Comparison of ENCODE assay signal across 8 cellular contexts in genomic region chr12:50431656-50432055, GRCh38. TPM values are rescaled to one million over a fixed set of nuclear protein-coding genes. Genes with fewer than 3 reads are reported as not detected.
"Had no signal": no experiment of that assay in that cellular context is flagged by ENCODE, and none has a peak within 500 bp of the region (broad histone marks: within the 10 kb centered on the region; RNA-seq: fewer than 3 reads in every experiment).

No MANE protein-coding gene starts in this region.

RNA-seq across cellular contexts. Expression of gene FAM186A, which starts 35.2 kb away (rescaled TPM):
- total RNA-seq: LHCN-M2, MCF 10A, NCI-H460, OCI-LY7, PC-9, Right ventricle myocardium inferior, RPMI7951, SK-MEL-5 had no signal
